ENCODE assay signal across 27 cellular contexts in genomic region chr18:62576277-62576676, GRCh38.
"Had no signal": no experiment of that assay in that cellular context is flagged by ENCODE, and none has a peak within 500 bp of the region (broad histone marks: within the 10 kb centered on the region; RNA-seq: fewer than 3 reads in every experiment).

No MANE protein-coding gene starts in this region.

- H3K9me3 Mint-ChIP-seq: activated B cell treated with CpG ODN at 0.5 μM for 24 hours; activated CD8-positive, alpha-beta T cell treated with anti-CD3 and anti-CD28 coated beads for 36 hours; activated T-cell treated with anti-CD3 and anti-CD28 coated beads, Interleukin-2, amount 50 U/mL, for 72 hours; naive B cell; stimulated activated naive B cell treated with anti-CD40 and anti-IgM and Interleukin-4, amounts not matched to agents 10 μg/mL and 1 μg/mL and 100 μg/mL, for 72 hours had no signal

- ATAC-seq: activated CD8-positive, alpha-beta T cell treated with anti-CD3 and anti-CD28 coated beads for 36 hours; activated T-cell treated with anti-CD3 and anti-CD28 coated beads, Interleukin-2, amount 50 U/mL, for 72 hours; gastrocnemius medialis; left ventricle myocardium superior; stimulated activated naive B cell treated with anti-CD40 and anti-IgM and Interleukin-4, amounts not matched to agents 10 μg/mL and 1 μg/mL and 100 μg/mL, for 72 hours had no signal

- H3K4me3 Mint-ChIP-seq: activated B cell treated with CpG ODN at 0.5 μM for 24 hours; activated CD8-positive, alpha-beta T cell treated with anti-CD3 and anti-CD28 coated beads for 36 hours; activated naive CD8-positive, alpha-beta T cell; mesothelial cell of epicardium; naive B cell; nephron progenitor cell; stimulated activated naive B cell treated with anti-CD40 and anti-IgM and Interleukin-4, amounts not matched to agents 10 μg/mL and 1 μg/mL and 100 μg/mL, for 72 hours had no signal

- DNase-seq: activated B cell treated with CpG ODN at 0.5 μM for 24 hours; activated CD4-positive, alpha-beta T cell treated with anti-CD3 and anti-CD28 coated beads, Interleukin-2, amount 50 U/mL, for 1 hour; activated CD8-positive, alpha-beta T cell treated with anti-CD3 and anti-CD28 coated beads for 36 hours; activated effector memory CD4-positive, alpha-beta T cell treated with Interleukin-2 at 50 U/mL for 16 hours; activated naive CD4-positive, alpha-beta T cell treated with Interleukin-2 at 50 U/mL for 16 hours; activated T-cell treated with anti-CD3 and anti-CD28 coated beads for 4 hours; activated T-cell treated with anti-CD3 and anti-CD28 coated beads, Interleukin-2, amount 50 U/mL, for 72 hours; anterior cingulate cortex; effector CD8-positive, alpha-beta T cell; erythroblast; gastrocnemius medialis; glutamatergic neuron; islet precursor cell; left ventricle myocardium superior; mammary epithelial cell; naive B cell; nephron progenitor cell; ovary; retina; sigmoid colon; small intestine; stimulated activated CD4-positive, alpha-beta T cell treated with anti-CD3 and anti-CD28 coated beads, Interleukin-4, amount 100 ng/mL, for 24 hours; stimulated activated naive B cell treated with anti-CD40 and anti-IgM and Interleukin-4, amounts not matched to agents 10 μg/mL and 1 μg/mL and 100 μg/mL, for 72 hours; T-helper 2 cell had no signal

- FAIRE-seq: colon, small intestine had no signal

- H3K27ac Mint-ChIP-seq: activated naive CD8-positive, alpha-beta T cell; activated T-cell treated with anti-CD3 and anti-CD28 coated beads, Interleukin-2, amount 50 U/mL, for 72 hours; stimulated activated naive B cell treated with anti-CD40 and anti-IgM and Interleukin-4, amounts not matched to agents 10 μg/mL and 1 μg/mL and 100 μg/mL, for 72 hours had no signal

- H3K27me3 Mint-ChIP-seq: activated B cell treated with CpG ODN at 0.5 μM for 24 hours; activated CD8-positive, alpha-beta T cell treated with anti-CD3 and anti-CD28 coated beads for 36 hours; activated naive CD8-positive, alpha-beta T cell; naive B cell; stimulated activated naive B cell treated with anti-CD40 and anti-IgM and Interleukin-4, amounts not matched to agents 10 μg/mL and 1 μg/mL and 100 μg/mL, for 72 hours had no signal
